ENCODE assay signal across 2 cellular contexts in the genomic region with DNA sequence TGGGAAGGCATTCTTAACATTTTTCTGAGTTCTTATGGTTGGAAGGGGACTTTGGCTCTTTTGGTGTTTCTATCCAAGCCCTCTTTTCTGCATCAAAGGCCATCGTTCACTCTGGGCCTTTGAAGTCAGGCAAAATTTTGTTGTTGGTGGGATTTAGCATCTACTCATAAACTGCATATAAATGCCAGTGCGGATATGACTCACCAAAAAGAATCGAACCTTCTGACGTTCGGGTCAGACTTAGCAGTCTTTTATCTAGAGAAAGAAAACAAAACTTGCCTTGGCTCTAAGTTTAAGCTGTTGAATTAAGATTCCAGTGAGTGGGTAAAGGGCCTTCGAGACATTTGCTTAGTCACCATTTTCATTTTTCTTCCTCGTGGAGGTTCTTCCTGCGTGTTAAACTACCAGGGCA.
TF ChIP-seq lines count a peak whose summit lies in the region.

No MANE protein-coding gene starts in this region.

TF ChIP-seq in HepG2, 621 proteins besides CTCF, POLR2A, EP300 and RAD21 (continues in another document):
- TF ChIP-seq ZMAT3 (CRISPR knock-in tag; conservative IDR thresholded peaks at IDR 0.05) = no peak
- peak; percentile 84 for TF ChIP-seq FOSL2 (CRISPR knock-in tag; IDR thresholded peaks at IDR 0.05)
- TF ChIP-seq, protein P1, sequence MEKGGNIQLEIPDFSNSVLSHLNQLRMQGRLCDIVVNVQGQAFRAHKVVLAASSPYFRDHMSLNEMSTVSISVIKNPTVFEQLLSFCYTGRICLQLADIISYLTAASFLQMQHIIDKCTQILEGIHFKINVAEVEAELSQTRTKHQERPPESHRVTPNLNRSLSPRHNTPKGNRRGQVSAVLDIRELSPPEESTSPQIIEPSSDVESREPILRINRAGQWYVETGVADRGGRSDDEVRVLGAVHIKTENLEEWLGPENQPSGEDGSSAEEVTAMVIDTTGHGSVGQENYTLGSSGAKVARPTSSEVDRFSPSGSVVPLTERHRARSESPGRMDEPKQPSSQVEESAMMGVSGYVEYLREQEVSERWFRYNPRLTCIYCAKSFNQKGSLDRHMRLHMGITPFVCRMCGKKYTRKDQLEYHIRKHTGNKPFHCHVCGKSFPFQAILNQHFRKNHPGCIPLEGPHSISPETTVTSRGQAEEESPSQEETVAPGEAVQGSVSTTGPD (CRISPR knock-in tag; IDR thresholded peaks at IDR 0.05) = peak; percentile 69
- TF ChIP-seq TCF7 (IDR thresholded peaks at IDR 0.05; ENCODE audit: low read depth) = peak; percentile 90
- TF ChIP-seq ZNF777 (CRISPR knock-in tag; IDR thresholded peaks at IDR 0.05) = no peak
- TF ChIP-seq FOSL1 (CRISPR knock-in tag; IDR thresholded peaks at IDR 0.05; ENCODE audit: borderline replicate concordance) = peak; percentile 47; the same call in 1 of the 2 replicates
- peak; percentile 64; the same call in 1 of the 2 replicates for TF ChIP-seq CREM (IDR thresholded peaks at IDR 0.05)
- TF ChIP-seq CREM (CRISPR knock-in tag; IDR thresholded peaks at IDR 0.05) = no peak
- TF ChIP-seq ZNF670 (CRISPR knock-in tag; IDR thresholded peaks at IDR 0.05; ENCODE audit: borderline replicate concordance) = no peak
- no peak for TF ChIP-seq ZMYM2 (CRISPR knock-in tag; IDR thresholded peaks at IDR 0.05)
- TF ChIP-seq, protein P2, sequence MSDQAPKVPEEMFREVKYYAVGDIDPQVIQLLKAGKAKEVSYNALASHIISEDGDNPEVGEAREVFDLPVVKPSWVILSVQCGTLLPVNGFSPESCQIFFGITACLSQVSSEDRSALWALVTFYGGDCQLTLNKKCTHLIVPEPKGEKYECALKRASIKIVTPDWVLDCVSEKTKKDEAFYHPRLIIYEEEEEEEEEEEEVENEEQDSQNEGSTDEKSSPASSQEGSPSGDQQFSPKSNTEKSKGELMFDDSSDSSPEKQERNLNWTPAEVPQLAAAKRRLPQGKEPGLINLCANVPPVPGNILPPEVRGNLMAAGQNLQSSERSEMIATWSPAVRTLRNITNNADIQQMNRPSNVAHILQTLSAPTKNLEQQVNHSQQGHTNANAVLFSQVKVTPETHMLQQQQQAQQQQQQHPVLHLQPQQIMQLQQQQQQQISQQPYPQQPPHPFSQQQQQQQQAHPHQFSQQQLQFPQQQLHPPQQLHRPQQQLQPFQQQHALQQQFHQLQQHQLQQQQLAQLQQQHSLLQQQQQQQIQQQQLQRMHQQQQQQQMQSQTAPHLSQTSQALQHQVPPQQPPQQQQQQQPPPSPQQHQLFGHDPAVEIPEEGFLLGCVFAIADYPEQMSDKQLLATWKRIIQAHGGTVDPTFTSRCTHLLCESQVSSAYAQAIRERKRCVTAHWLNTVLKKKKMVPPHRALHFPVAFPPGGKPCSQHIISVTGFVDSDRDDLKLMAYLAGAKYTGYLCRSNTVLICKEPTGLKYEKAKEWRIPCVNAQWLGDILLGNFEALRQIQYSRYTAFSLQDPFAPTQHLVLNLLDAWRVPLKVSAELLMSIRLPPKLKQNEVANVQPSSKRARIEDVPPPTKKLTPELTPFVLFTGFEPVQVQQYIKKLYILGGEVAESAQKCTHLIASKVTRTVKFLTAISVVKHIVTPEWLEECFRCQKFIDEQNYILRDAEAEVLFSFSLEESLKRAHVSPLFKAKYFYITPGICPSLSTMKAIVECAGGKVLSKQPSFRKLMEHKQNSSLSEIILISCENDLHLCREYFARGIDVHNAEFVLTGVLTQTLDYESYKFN (CRISPR knock-in tag; conservative IDR thresholded peaks at IDR 0.05) = peak; percentile 48
- 0 out of 2 replicates have a peak, but pooled peaks have one; percentile 31 for TF ChIP-seq NFIC (IDR thresholded peaks at IDR 0.05; ENCODE audit: low read length)
- TF ChIP-seq ZNF24 (IDR thresholded peaks at IDR 0.05) = no peak
- TF ChIP-seq TEAD3 (CRISPR knock-in tag; optimal IDR thresholded peaks at IDR 0.05; ENCODE audit: borderline replicate concordance) = peak; percentile 64
- no peak for TF ChIP-seq FOXP1 (IDR thresholded peaks at IDR 0.05)
- TF ChIP-seq FOXP1 (CRISPR knock-in tag; IDR thresholded peaks at IDR 0.05) = peak; percentile 40; the same call in 1 of the 2 replicates
- TF ChIP-seq ZNF468 (CRISPR knock-in tag; IDR thresholded peaks at IDR 0.05) = no peak
- peak; percentile 70; the same call in 1 of the 2 replicates for TF ChIP-seq ETV5 (CRISPR knock-in tag; IDR thresholded peaks at IDR 0.05; ENCODE audit: borderline replicate concordance)
- TF ChIP-seq SOX13 (IDR thresholded peaks at IDR 0.05) = 0 out of 2 replicates have a peak, but pooled peaks have one; percentile 33
- TF ChIP-seq SOX13 (CRISPR knock-in tag; conservative IDR thresholded peaks at IDR 0.05 in 1 of 2, IDR thresholded peaks at IDR 0.05 in 1 of 2) = no peak
- TF ChIP-seq BRD4 (CRISPR knock-in tag; IDR thresholded peaks at IDR 0.05) = no peak
- TF ChIP-seq, protein P3, sequence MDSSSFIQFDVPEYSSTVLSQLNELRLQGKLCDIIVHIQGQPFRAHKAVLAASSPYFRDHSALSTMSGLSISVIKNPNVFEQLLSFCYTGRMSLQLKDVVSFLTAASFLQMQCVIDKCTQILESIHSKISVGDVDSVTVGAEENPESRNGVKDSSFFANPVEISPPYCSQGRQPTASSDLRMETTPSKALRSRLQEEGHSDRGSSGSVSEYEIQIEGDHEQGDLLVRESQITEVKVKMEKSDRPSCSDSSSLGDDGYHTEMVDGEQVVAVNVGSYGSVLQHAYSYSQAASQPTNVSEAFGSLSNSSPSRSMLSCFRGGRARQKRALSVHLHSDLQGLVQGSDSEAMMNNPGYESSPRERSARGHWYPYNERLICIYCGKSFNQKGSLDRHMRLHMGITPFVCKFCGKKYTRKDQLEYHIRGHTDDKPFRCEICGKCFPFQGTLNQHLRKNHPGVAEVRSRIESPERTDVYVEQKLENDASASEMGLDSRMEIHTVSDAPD (CRISPR knock-in tag; IDR thresholded peaks at IDR 0.05) = peak; percentile 19; the same call in 1 of the 2 replicates
- no peak for TF ChIP-seq NFYC (CRISPR knock-in tag; IDR thresholded peaks at IDR 0.05)

TF ChIP-seq in WTC11, 78 proteins besides CTCF, POLR2A, EP300 and RAD21:
- TF ChIP-seq EMX1 (CRISPR knock-in tag; IDR thresholded peaks at IDR 0.05) (no peak), SMAD3 (CRISPR knock-in tag; IDR thresholded peaks at IDR 0.05; ENCODE audit: borderline replicate concordance) (no peak), ZNF416 (CRISPR knock-in tag; IDR thresholded peaks at IDR 0.05) (no peak), FOXP1 (CRISPR knock-in tag; IDR thresholded peaks at IDR 0.05; ENCODE audit: borderline replicate concordance) (no peak), NR2C2 (CRISPR knock-in tag; IDR thresholded peaks at IDR 0.05) (no peak), PRRX2 (CRISPR knock-in tag; IDR thresholded peaks at IDR 0.05) (no peak), NR1H2 (CRISPR knock-in tag; IDR thresholded peaks at IDR 0.05) (no peak), CREM (CRISPR knock-in tag; IDR thresholded peaks at IDR 0.05) (no peak), KAT7 (CRISPR knock-in tag; IDR thresholded peaks at IDR 0.05; ENCODE audit: borderline replicate concordance) (no peak), ZNF232 (CRISPR knock-in tag; IDR thresholded peaks at IDR 0.05) (no peak)
- TF ChIP-seq, protein P4, sequence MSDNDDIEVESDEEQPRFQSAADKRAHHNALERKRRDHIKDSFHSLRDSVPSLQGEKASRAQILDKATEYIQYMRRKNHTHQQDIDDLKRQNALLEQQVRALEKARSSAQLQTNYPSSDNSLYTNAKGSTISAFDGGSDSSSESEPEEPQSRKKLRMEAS (CRISPR knock-in tag; IDR thresholded peaks at IDR 0.05) = no peak
- TF ChIP-seq, protein P5, sequence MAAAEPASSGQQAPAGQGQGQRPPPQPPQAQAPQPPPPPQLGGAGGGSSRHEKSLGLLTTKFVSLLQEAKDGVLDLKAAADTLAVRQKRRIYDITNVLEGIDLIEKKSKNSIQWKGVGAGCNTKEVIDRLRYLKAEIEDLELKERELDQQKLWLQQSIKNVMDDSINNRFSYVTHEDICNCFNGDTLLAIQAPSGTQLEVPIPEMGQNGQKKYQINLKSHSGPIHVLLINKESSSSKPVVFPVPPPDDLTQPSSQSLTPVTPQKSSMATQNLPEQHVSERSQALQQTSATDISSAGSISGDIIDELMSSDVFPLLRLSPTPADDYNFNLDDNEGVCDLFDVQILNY (CRISPR knock-in tag; IDR thresholded peaks at IDR 0.05) = no peak
- TF ChIP-seq, protein P6, sequence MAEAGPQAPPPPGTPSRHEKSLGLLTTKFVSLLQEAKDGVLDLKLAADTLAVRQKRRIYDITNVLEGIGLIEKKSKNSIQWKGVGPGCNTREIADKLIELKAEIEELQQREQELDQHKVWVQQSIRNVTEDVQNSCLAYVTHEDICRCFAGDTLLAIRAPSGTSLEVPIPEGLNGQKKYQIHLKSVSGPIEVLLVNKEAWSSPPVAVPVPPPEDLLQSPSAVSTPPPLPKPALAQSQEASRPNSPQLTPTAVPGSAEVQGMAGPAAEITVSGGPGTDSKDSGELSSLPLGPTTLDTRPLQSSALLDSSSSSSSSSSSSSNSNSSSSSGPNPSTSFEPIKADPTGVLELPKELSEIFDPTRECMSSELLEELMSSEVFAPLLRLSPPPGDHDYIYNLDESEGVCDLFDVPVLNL (CRISPR knock-in tag; IDR thresholded peaks at IDR 0.05; ENCODE audit: borderline replicate concordance, low read depth) = no peak
- TF ChIP-seq, protein P7, sequence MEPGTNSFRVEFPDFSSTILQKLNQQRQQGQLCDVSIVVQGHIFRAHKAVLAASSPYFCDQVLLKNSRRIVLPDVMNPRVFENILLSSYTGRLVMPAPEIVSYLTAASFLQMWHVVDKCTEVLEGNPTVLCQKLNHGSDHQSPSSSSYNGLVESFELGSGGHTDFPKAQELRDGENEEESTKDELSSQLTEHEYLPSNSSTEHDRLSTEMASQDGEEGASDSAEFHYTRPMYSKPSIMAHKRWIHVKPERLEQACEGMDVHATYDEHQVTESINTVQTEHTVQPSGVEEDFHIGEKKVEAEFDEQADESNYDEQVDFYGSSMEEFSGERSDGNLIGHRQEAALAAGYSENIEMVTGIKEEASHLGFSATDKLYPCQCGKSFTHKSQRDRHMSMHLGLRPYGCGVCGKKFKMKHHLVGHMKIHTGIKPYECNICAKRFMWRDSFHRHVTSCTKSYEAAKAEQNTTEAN (CRISPR knock-in tag; IDR thresholded peaks at IDR 0.05) = no peak
- TF ChIP-seq, protein P8, sequence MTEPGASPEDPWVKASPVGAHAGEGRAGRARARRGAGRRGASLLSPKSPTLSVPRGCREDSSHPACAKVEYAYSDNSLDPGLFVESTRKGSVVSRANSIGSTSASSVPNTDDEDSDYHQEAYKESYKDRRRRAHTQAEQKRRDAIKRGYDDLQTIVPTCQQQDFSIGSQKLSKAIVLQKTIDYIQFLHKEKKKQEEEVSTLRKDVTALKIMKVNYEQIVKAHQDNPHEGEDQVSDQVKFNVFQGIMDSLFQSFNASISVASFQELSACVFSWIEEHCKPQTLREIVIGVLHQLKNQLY (CRISPR knock-in tag; IDR thresholded peaks at IDR 0.05) = no peak
